ENCODE assay signal across 8 cellular contexts in the genomic region with DNA sequence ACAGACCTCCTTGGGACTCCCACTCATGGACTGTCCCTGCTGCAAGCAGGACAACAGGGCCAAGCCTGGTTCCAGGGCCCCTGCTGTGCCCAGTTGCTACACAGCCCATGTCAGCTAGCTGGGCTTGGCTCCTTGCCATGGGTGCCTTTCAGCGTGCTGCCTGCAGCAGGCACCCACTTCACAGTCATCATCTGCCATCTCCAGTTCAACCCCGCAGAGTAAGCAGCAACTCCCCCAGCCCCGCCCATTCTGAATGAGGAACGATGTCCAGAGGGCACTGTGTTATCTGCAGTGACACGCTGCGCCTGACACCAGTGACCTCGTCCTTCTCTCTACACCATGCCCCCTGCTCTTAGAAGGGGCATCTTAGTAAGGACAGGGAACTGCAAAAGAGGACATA. TPM values are rescaled to one million over a fixed set of nuclear protein-coding genes. Genes with fewer than 3 reads are reported as not detected.
"Had no signal": no experiment of that assay in that cellular context is flagged by ENCODE, and none has a peak within 500 bp of the region (broad histone marks: within the 10 kb centered on the region; RNA-seq: fewer than 3 reads in every experiment).

No MANE protein-coding gene starts in this region.

RNA-seq across cellular contexts. Expression of a gene that starts 4.3 kb away (rescaled TPM):
- total RNA-seq: ascending aorta, breast epithelium, dermis blood vessel endothelial cell, gastroesophageal sphincter, lower leg skin, omental fat pad, progenitor cell of endocrine pancreas, smooth muscle cell had no signal
